In genomic region chr6:156950084-156950483, GRCh38 we compare ENCODE assay signal across 18 cellular contexts.
DNase-seq lines count a peak whose midpoint lies in the region; ATAC-seq and TF ChIP-seq lines count a peak whose summit lies in the region.
"Had no signal": no experiment of that assay in that cellular context is flagged by ENCODE, and none has a peak within 500 bp of the region (broad histone marks: within the 10 kb centered on the region; RNA-seq: fewer than 3 reads in every experiment).

No MANE protein-coding gene starts in this region.

- CTCF ChIA-PET in PC-9 (lab: Charles Lee), result no interaction called here

- no peaks in the 10 kb centered on the region for H3K36me3 ChIP-seq in PC-9 (ENCODE audit: low read depth)

- H3K9me2 ChIP-seq in PC-9 (ENCODE audit: insufficient read depth), result no peaks in the 10 kb centered on the region

- peaks cover 54% of the 10 kb centered on the region for H3K4me1 ChIP-seq in PC-9 (replicated peaks; ENCODE audit: insufficient read depth)
- H3K4me1 ChIP-seq in foreskin keratinocyte, result peaks cover 50% of the 10 kb centered on the region

- H3K27me3 ChIP-seq in PC-9 (ENCODE audit: insufficient read depth, low read depth) (no peaks in the 10 kb centered on the region), foreskin keratinocyte (no peaks in the 10 kb centered on the region)

- no peaks in the 10 kb centered on the region for H3K36me3 Mint-ChIP-seq in activated CD4-positive, alpha-beta T cell treated with anti-CD3 and anti-CD28 coated beads, Interleukin-2, amount 10 ng/mL, durations not matched to agents 24 days and 14 days (ENCODE audit: low read depth)

- no peaks in the 10 kb centered on the region; the same call in 1 of the 2 replicates for H3K9me3 ChIP-seq in PC-9 (ENCODE audit: insufficient read depth, low read depth)

- peaks cover 18% of the 10 kb centered on the region for H3K4me1 Mint-ChIP-seq in activated CD4-positive, alpha-beta T cell treated with anti-CD3 and anti-CD28 coated beads, Interleukin-2, amount 10 ng/mL, durations not matched to agents 24 days and 14 days

- H3F3A ChIP-seq in PC-9 (ENCODE audit: insufficient read depth, low read depth), result peaks cover 25% of the 10 kb centered on the region

- H3K79me2 ChIP-seq in PC-9 (ENCODE audit: low read depth), result peaks cover 78% of the 10 kb centered on the region

- intact Hi-C loops in activated CD4-positive, alpha-beta T cell treated with anti-CD3 and anti-CD28 coated beads, Interleukin-2, amount 10 ng/mL, durations not matched to agents 24 days and 14 days (cut with micrococcal nuclease), result no loop called here
- intact Hi-C loops in PC-9 (cut with micrococcal nuclease; ENCODE audit: unreplicated experiment), result no loop called here

- no peak for ATAC-seq in foreskin keratinocyte
- ATAC-seq in HG02678 (IDR thresholded peaks at IDR 0.05; ENCODE audit: unreplicated experiment), result no peak
- no peak for ATAC-seq in HG02642 (IDR thresholded peaks at IDR 0.05; ENCODE audit: poor library complexity, unreplicated experiment)

- H3K4me3 Mint-ChIP-seq in activated CD4-positive, alpha-beta T cell treated with anti-CD3 and anti-CD28 coated beads, Interleukin-2, amount 10 ng/mL, durations not matched to agents 24 days and 14 days, result no peak overlapping the region
- H3K4me3 Mint-ChIP-seq: IgD-negative memory B cell had no signal

- DNase-seq in activated CD4-positive, alpha-beta T cell treated with anti-CD3 and anti-CD28 coated beads, Interleukin-2, amount 10 ng/mL, durations not matched to agents 24 days and 14 days, result peak; percentile 40
- DNase-seq in activated CD4-positive, alpha-beta T cell treated with anti-CD3 and anti-CD28 coated beads, Interleukin-2, amount 50 U/mL, for 48 hours, result no peak
- DNase-seq in PC-9 (no peak), foreskin keratinocyte (no peak), GM10266 (ENCODE audit: extremely low spot score) (no peak), COLO668 (lab: John Stamatoyannopoulos, UW; ENCODE audit: unreplicated experiment) (no peak)
- DNase-seq: GF-D8, Karpas-422, MM.1S, NCI-H1092, NCI-H1436 treated with DMSO at 0.1 percent for 48 hours, NCI-H2029, NCI-H345, NCI-H524 treated with DMSO at 0.1 percent for 48 hours had no signal

- H2AFZ ChIP-seq in PC-9, result no peak overlapping the region

- POLR2A ChIA-PET in PC-9 (lab: Charles Lee; ENCODE audit: unreplicated experiment), result no interaction called here

- no peak overlapping the region for H3K27ac Mint-ChIP-seq in activated CD4-positive, alpha-beta T cell treated with anti-CD3 and anti-CD28 coated beads, Interleukin-2, amount 10 ng/mL, durations not matched to agents 24 days and 14 days

- no peaks in the 10 kb centered on the region for H3K27me3 Mint-ChIP-seq in activated CD4-positive, alpha-beta T cell treated with anti-CD3 and anti-CD28 coated beads, Interleukin-2, amount 10 ng/mL, durations not matched to agents 24 days and 14 days
- H3K27me3 Mint-ChIP-seq: IgD-negative memory B cell had no signal

- no peak overlapping the region for H3K4me3 ChIP-seq in PC-9

- H3K4me2 ChIP-seq in PC-9, result peak overlapping the region; percentile 64

- H3K9me3 Mint-ChIP-seq in activated CD4-positive, alpha-beta T cell treated with anti-CD3 and anti-CD28 coated beads, Interleukin-2, amount 10 ng/mL, durations not matched to agents 24 days and 14 days, result no peaks in the 10 kb centered on the region
- H3K9me3 Mint-ChIP-seq: IgD-negative memory B cell had no signal

- BruUV-seq in PC-9 (replicated peaks; lab: Mats Ljungman, UMichigan), result no TSS peak

- TF ChIP-seq CTCF in PC-9 (conservative IDR thresholded peaks at IDR 0.05) (no peak), foreskin keratinocyte (conservative IDR thresholded peaks at IDR 0.05) (no peak), GM10266 (IDR thresholded peaks at IDR 0.05; ENCODE audit: control insufficient read depth, insufficient read depth, low read depth, missing control alignments) (no peak)

- peaks cover 4% of the 10 kb centered on the region; the same call in 1 of the 2 replicates for H4K20me1 ChIP-seq in PC-9 (ENCODE audit: insufficient read depth)

- H3K27ac ChIP-seq in PC-9 (peak overlapping the region; percentile 63; the same call in 1 of the 2 replicates), foreskin keratinocyte (peak overlapping the region; percentile 57)
- H3K27ac ChIP-seq: 22Rv1 had no signal
